8 cellular contexts compared by ENCODE assay signal in genomic region chr14:61761959-61762786, GRCh38. TPM values are rescaled to one million over a fixed set of nuclear protein-coding genes. Genes with fewer than 3 reads are reported as not detected.
DNase-seq lines count a peak whose midpoint lies in the region; ATAC-seq and TF ChIP-seq lines count a peak whose summit lies in the region.

Gene SNAPC1, plus strand, starts transcription at chr14:61762420. Its CDS starts 41 bp downstream, at chr14:61762461.

- H3K18ac ChIP-seq in neuronal stem cell (ENCODE audit: low read length), result peak within 1 kb of the TSS; percentile 86

- peak within 1 kb of the TSS; percentile 20 for H4K91ac ChIP-seq in neuronal stem cell (ENCODE audit: low read depth, low read length, poor library complexity)

- no peak within 1 kb of the TSS for H3K4ac ChIP-seq in neuronal stem cell (ENCODE audit: low read length)

- peak within 1 kb of the TSS; percentile 83 for H2AFZ ChIP-seq in neuronal stem cell (ENCODE audit: low read length)

- no peak for TF ChIP-seq EP300 in gastroesophageal sphincter (IDR thresholded peaks at IDR 0.05)

- peak within 1 kb of the TSS; percentile 94 for H3K4me3 ChIP-seq in GM06990 (replicated peaks; ENCODE audit: low read depth, low read length)
- peak within 1 kb of the TSS; percentile 95 for H3K4me3 ChIP-seq in NB4 (ENCODE audit: low read depth, low read length)
- peak within 1 kb of the TSS; percentile 71 to 83 for H3K4me3 ChIP-seq in gastroesophageal sphincter
- H3K4me3 ChIP-seq in neuronal stem cell (ENCODE audit: low read length in 2 of 2), result peak within 1 kb of the TSS; percentile 83 to 86
- H3K4me3 ChIP-seq in subcutaneous abdominal adipose tissue (ENCODE audit: low read depth in 1 of 5, low read length in 5 of 5), result peak within 1 kb of the TSS; percentile 86 to 100 (median 97)

- H3K27me3 ChIP-seq in GM06990 (replicated peaks; ENCODE audit: control insufficient read depth, insufficient read depth, low read length) (no peaks in the 10 kb centered on the region), gastroesophageal sphincter (no peaks in the 10 kb centered on the region), neuronal stem cell (ENCODE audit: control insufficient read depth in 3 of 3, insufficient read depth in 3 of 3, low read depth in 1 of 3, low read length in 3 of 3) (no peaks in the 10 kb centered on the region), subcutaneous abdominal adipose tissue (ENCODE audit: control insufficient read depth in 5 of 5, insufficient read depth in 4 of 5, low read length in 5 of 5) (no peaks in the 10 kb centered on the region)

- WGBS in gastroesophageal sphincter (ENCODE audit: low coverage in 1 of 2), 2 donors, result 0% methylated on average over 11 to 12 of the region's 49 CpGs
- no CpG with 5 or more reads among the region's 49 CpGs for WGBS in neuronal stem cell (ENCODE audit: extremely low coverage in 2 of 2, insufficient read length in 2 of 2, insufficient replicate concordance in 1 of 2), 2 donors

- no peak within 1 kb of the TSS for H2BK5ac ChIP-seq in neuronal stem cell (ENCODE audit: low read length)

- H3K14ac ChIP-seq in neuronal stem cell (ENCODE audit: low read length), result peak within 1 kb of the TSS; percentile 27

- no peak within 1 kb of the TSS for H2BK120ac ChIP-seq in neuronal stem cell (ENCODE audit: low read depth, low read length)

- H3K9ac ChIP-seq in neuronal stem cell (ENCODE audit: low read depth, low read length, poor library complexity) (peak within 1 kb of the TSS; percentile 90), subcutaneous abdominal adipose tissue (ENCODE audit: low read length in 5 of 5) (peak within 1 kb of the TSS; percentile 73 to 92 (median 83))

- DNase-seq in GM06990 (ENCODE audit: extremely low read depth, insufficient read length) (peak; percentile 97), NB4 (ENCODE audit: low read depth) (peak; percentile 97), SK-N-DZ (ENCODE audit: low spot score) (peak; percentile 95), neuronal stem cell (ENCODE audit: low spot score) (peak; percentile 96)
- peak; percentile 98 for DNase-seq in activated naive CD4-positive, alpha-beta T cell treated with anti-CD3 and anti-CD28 coated beads, Interleukin-2, amount 50 U/mL, for 16 hours

- H3K23ac ChIP-seq in neuronal stem cell (ENCODE audit: low read depth, low read length, poor library complexity), result peak within 1 kb of the TSS; percentile 89

- H3K4me1 ChIP-seq in gastroesophageal sphincter (peaks cover 0 to 45% (median 0%) of the 10 kb centered on the region in 3 donors), neuronal stem cell (ENCODE audit: control insufficient read depth in 2 of 2, insufficient read depth in 1 of 2, low read depth in 1 of 2, low read length in 2 of 2) (peaks cover 6 to 15% of the 10 kb centered on the region in 2 donors), subcutaneous abdominal adipose tissue (ENCODE audit: control insufficient read depth in 5 of 5, insufficient read depth in 5 of 5, low read length in 5 of 5) (peaks cover 0 to 29% (median 19%) of the 10 kb centered on the region in 5 donors)

- H3K36me3 ChIP-seq in GM06990 (ENCODE audit: control insufficient read depth, insufficient read depth, low read length) (no peaks in the 10 kb centered on the region), gastroesophageal sphincter (peaks cover 0 to under 1% of the 10 kb centered on the region in 2 donors), neuronal stem cell (replicated peaks in 1 of 2; ENCODE audit: control insufficient read depth in 2 of 2, insufficient read depth in 2 of 2, low read length in 2 of 2) (peaks cover 0 to 17% of the 10 kb centered on the region in 2 donors), subcutaneous abdominal adipose tissue (ENCODE audit: control insufficient read depth in 5 of 5, insufficient read depth in 5 of 5, low read length in 5 of 5) (peaks cover 0 to 7% (median 0%) of the 10 kb centered on the region in 5 donors)

- no peak within 1 kb of the TSS for H2BK15ac ChIP-seq in neuronal stem cell (ENCODE audit: low read length)

- H2BK12ac ChIP-seq in neuronal stem cell (ENCODE audit: low read length), result peak within 1 kb of the TSS; percentile 30

- TF ChIP-seq POLR2A in NB4 (IDR thresholded peaks at IDR 0.05; ENCODE audit: extremely low read depth, insufficient read length) (peak; percentile 78), gastroesophageal sphincter (IDR thresholded peaks at IDR 0.05) (peak; percentile 66 to 80)

- peak within 1 kb of the TSS; percentile 73 for H2AK5ac ChIP-seq in neuronal stem cell (ENCODE audit: low read depth, low read length)

- no peaks in the 10 kb centered on the region for H3K9me3 ChIP-seq in gastroesophageal sphincter
- H3K9me3 ChIP-seq in neuronal stem cell (replicated peaks in 1 of 2; ENCODE audit: control insufficient read depth in 2 of 2, insufficient read depth in 1 of 2, low read depth in 1 of 2, low read length in 2 of 2), result peaks cover 0 to 3% of the 10 kb centered on the region in 2 donors
- H3K9me3 ChIP-seq in subcutaneous abdominal adipose tissue (ENCODE audit: control insufficient read depth in 5 of 5, low read length in 5 of 5), result no peaks in the 10 kb centered on the region

- ATAC-seq in HG02571 (IDR thresholded peaks at IDR 0.05; ENCODE audit: unreplicated experiment) (peak; percentile 99), gastroesophageal sphincter (peak; percentile 99)

- H3K27ac ChIP-seq in gastroesophageal sphincter (peak within 1 kb of the TSS; percentile 80 to 93 (median 88)), neuronal stem cell (replicated peaks; ENCODE audit: low read length) (peak within 1 kb of the TSS; percentile 80), subcutaneous abdominal adipose tissue (ENCODE audit: low read depth, low read length) (peak within 1 kb of the TSS; percentile 86)

- peak within 1 kb of the TSS; percentile 70 for H3K4me2 ChIP-seq in neuronal stem cell (ENCODE audit: insufficient read depth, low read length, poor library complexity, severe bottlenecking)

- no peaks in the 10 kb centered on the region for H3K79me1 ChIP-seq in neuronal stem cell (ENCODE audit: low read depth, low read length)

- no peak within 1 kb of the TSS for H4K8ac ChIP-seq in neuronal stem cell (ENCODE audit: low read depth, low read length)

- TF ChIP-seq CTCF in GM06990 (IDR thresholded peaks at IDR 0.05; ENCODE audit: insufficient read depth, low read length, poor library complexity, severe bottlenecking) (no peak), NB4 (IDR thresholded peaks at IDR 0.05; ENCODE audit: low read depth, low read length) (no peak), gastroesophageal sphincter (IDR thresholded peaks at IDR 0.05) (no peak)

RNA-seq across cellular contexts. Expression of gene SNAPC1, which starts in this region (rescaled TPM):
- 12.5 and 14.3 TPM in 2 replicates for polyA plus RNA-seq in SK-N-DZ (2014; cell fraction: cytosol; rRNA removed)
- polyA plus RNA-seq in SK-N-DZ (2014; cell fraction: nucleus; rRNA removed), result 6.2 and 9.1 TPM in 2 replicates
- total RNA-seq in gastroesophageal sphincter, result 1 to 10 TPM; 5.4 to 8.7 (median 6.7) TPM
- 13.6 TPM for polyA plus RNA-seq in neuronal stem cell (2013, experiment 1 of 2)
- 13.9 TPM for polyA plus RNA-seq in neuronal stem cell (2013, experiment 2 of 2)

Comparison
In these comparisons a context has a peak if more than half of its experiments do, and no peak if none do; other contexts are left out.
1. Peak in every context shown above with its lines: DNase-seq, ATAC-seq, H3K4me3 ChIP-seq and H3K27ac ChIP-seq.